8 cellular contexts compared by ENCODE assay signal in the genomic region with DNA sequence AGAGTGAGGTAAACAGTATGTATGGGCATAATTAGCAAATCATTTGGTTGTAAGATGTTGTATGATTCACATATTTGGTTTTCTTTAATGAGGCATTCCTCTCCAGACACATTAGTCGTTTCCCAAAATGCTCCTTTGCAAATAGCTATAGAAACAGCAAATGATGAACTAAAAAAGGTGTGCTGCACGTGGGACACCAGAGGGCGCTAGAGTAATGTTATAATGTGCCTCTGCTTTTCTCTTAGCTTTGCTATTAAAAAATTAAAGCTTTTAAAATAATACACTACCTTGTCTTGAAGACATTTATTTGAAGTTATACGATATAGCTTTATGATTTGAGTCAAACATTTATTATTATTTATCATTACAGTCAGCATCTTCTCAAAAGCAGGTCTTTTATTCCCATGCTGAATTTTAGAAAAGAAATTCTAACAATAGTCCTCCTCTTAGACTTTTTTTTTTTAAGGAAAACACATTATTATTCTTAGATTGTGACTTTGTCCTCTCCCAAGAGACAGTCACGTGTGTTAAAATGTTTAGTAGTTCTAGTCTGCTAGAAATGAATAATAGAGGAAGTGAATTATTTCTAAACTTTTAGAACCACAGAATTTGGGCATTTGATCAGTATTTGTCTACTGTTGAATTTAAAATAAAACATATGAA.
DNase-seq lines count a peak whose midpoint lies in the region; ATAC-seq and TF ChIP-seq lines count a peak whose summit lies in the region.

No MANE protein-coding gene starts in this region.

- no peak overlapping the region for H3K4me3 ChIP-seq in CD8-positive, alpha-beta memory T cell (ENCODE audit: low read length)
- H3K4me3 ChIP-seq in HAP-1 = no peak overlapping the region

- DNase-seq in CD8-positive, alpha-beta memory T cell = peak; percentile 31 to 55 (median 35)
- DNase-seq in HAP-1 (ENCODE audit: low spot score in 2 of 2) = peak; percentile 57 to 75
- DNase-seq in NCI-H345 treated with DMSO at 0.1 percent for 48 hours (lab: John Stamatoyannopoulos, UW; ENCODE audit: unreplicated experiment) = peak; percentile 46
- peak; percentile 51 for DNase-seq in activated CD4-positive, alpha-beta T cell treated with anti-CD3 and anti-CD28 coated beads, Interleukin-2, amount 50 U/mL, for 1 hour
- DNase-seq in erythroblast (lab: John Stamatoyannopoulos, UW) = peak; percentile 51 to 81
- peak in 8 of 10 donors; percentile 6 to 60 (median 32) for DNase-seq in naive thymus-derived CD8-positive, alpha-beta T cell
- no peak for DNase-seq in type B pancreatic cell (ENCODE audit: extremely low spot score, unreplicated experiment)
- DNase-seq in NCI-H226 = no peak

- H3K27me3 ChIP-seq in CD8-positive, alpha-beta memory T cell (ENCODE audit: insufficient read depth, low read length, poor library complexity, severe bottlenecking) = no peaks in the 10 kb centered on the region
- H3K27me3 ChIP-seq in HAP-1 (ENCODE audit: low read depth) = no peaks in the 10 kb centered on the region

- no peak overlapping the region for H3K27ac ChIP-seq in CD8-positive, alpha-beta memory T cell (ENCODE audit: low read depth, low read length)

- H3K27me3 Mint-ChIP-seq in CD8-positive, alpha-beta memory T cell = peaks cover 3 to 13% of the 10 kb centered on the region in 2 donors
- H3K27me3 Mint-ChIP-seq in naive thymus-derived CD8-positive, alpha-beta T cell = peaks cover 0 to 18% (median 7%) of the 10 kb centered on the region in 5 donors
- peaks cover 12% of the 10 kb centered on the region for H3K27me3 Mint-ChIP-seq in type B pancreatic cell

- H3K27ac Mint-ChIP-seq in CD8-positive, alpha-beta memory T cell = no peak overlapping the region
- no peak overlapping the region for H3K27ac Mint-ChIP-seq in naive thymus-derived CD8-positive, alpha-beta T cell
- no peak overlapping the region for H3K27ac Mint-ChIP-seq in type B pancreatic cell

- no peak for TF ChIP-seq POLR2A in erythroblast (IDR thresholded peaks at IDR 0.05; ENCODE audit: low read length)

- CTCF ChIA-PET in CD8-positive, alpha-beta memory T cell (lab: Charles Lee) = interaction anchor here (0.6 to 2.0 kb wide), 16 partner anchors 8 to 671 kb away, joined by 3 to 7 read pairs (median 4); partner anchors contain the start of genes BRCA2 and ZAR1L

- no peaks in the 10 kb centered on the region for H3K36me3 ChIP-seq in CD8-positive, alpha-beta memory T cell (ENCODE audit: insufficient read depth, low read length)
- H3K36me3 ChIP-seq in HAP-1 (replicated peaks) = no peaks in the 10 kb centered on the region

- no peak overlapping the region for H3K4me3 Mint-ChIP-seq in CD8-positive, alpha-beta memory T cell
- H3K4me3 Mint-ChIP-seq in naive thymus-derived CD8-positive, alpha-beta T cell = no peak overlapping the region
- no peak overlapping the region for H3K4me3 Mint-ChIP-seq in type B pancreatic cell

- H3K36me3 Mint-ChIP-seq in CD8-positive, alpha-beta memory T cell = no peaks in the 10 kb centered on the region
- H3K36me3 Mint-ChIP-seq in naive thymus-derived CD8-positive, alpha-beta T cell = no peaks in the 10 kb centered on the region
- H3K36me3 Mint-ChIP-seq in type B pancreatic cell = no peaks in the 10 kb centered on the region

- no peaks in the 10 kb centered on the region for H3K9me3 ChIP-seq in CD8-positive, alpha-beta memory T cell (ENCODE audit: low read length)
- no peaks in the 10 kb centered on the region for H3K9me3 ChIP-seq in HAP-1

- H3K9me3 Mint-ChIP-seq in CD8-positive, alpha-beta memory T cell = no peaks in the 10 kb centered on the region
- no peaks in the 10 kb centered on the region for H3K9me3 Mint-ChIP-seq in naive thymus-derived CD8-positive, alpha-beta T cell
- H3K9me3 Mint-ChIP-seq in type B pancreatic cell = no peaks in the 10 kb centered on the region

- ATAC-seq in naive thymus-derived CD8-positive, alpha-beta T cell = no peak

- H3K4me1 Mint-ChIP-seq in CD8-positive, alpha-beta memory T cell = peaks cover 0 to 6% (median 1%) of the 10 kb centered on the region in 3 donors
- H3K4me1 Mint-ChIP-seq in naive thymus-derived CD8-positive, alpha-beta T cell = peaks cover 0 to 19% (median 0%) of the 10 kb centered on the region in 4 donors
- H3K4me1 Mint-ChIP-seq in type B pancreatic cell (ENCODE audit: unreplicated experiment) = peaks cover 11% of the 10 kb centered on the region

- TF ChIP-seq CTCF in type B pancreatic cell (conservative IDR thresholded peaks at IDR 0.05) = peak; percentile 97

- in situ Hi-C loops in HAP-1 (cut with MboI; ENCODE audit: low sequenced_read_pairs) = loop anchor here (10.0 kb wide), 1 partner anchor 405 kb away; the partner anchor contains the start of genes BRCA2 and ZAR1L

- no peaks in the 10 kb centered on the region for H3K4me1 ChIP-seq in CD8-positive, alpha-beta memory T cell (ENCODE audit: insufficient read depth, low read length)
- no peaks in the 10 kb centered on the region; the same call in 1 of the 2 replicates for H3K4me1 ChIP-seq in HAP-1

- POLR2A ChIA-PET in CD8-positive, alpha-beta memory T cell (lab: Charles Lee) = no interaction called here
- POLR2A ChIA-PET in naive thymus-derived CD8-positive, alpha-beta T cell (lab: Charles Lee) = interaction anchor here (0.5 kb wide), 1 partner anchor 489 kb away, joined by 3 read pairs; no protein-coding TSS in a partner anchor

Comparison
In these comparisons a context has a peak if more than half of its experiments do, and no peak if none do; other contexts are left out.
1. DNase-seq: peak in CD8-positive, alpha-beta memory T cell (5 of 5), HAP-1 (2 of 2), NCI-H345 treated with DMSO at 0.1 percent for 48 hours (single experiment), activated CD4-positive, alpha-beta T cell treated with anti-CD3 and anti-CD28 coated beads, Interleukin-2, amount 50 U/mL, for 1 hour (single experiment), erythroblast (2 of 2) and naive thymus-derived CD8-positive, alpha-beta T cell (8 of 10); none in type B pancreatic cell (single experiment) and NCI-H226 (single experiment).